Comparison of ENCODE assay signal across 8 cellular contexts in the genomic region with DNA sequence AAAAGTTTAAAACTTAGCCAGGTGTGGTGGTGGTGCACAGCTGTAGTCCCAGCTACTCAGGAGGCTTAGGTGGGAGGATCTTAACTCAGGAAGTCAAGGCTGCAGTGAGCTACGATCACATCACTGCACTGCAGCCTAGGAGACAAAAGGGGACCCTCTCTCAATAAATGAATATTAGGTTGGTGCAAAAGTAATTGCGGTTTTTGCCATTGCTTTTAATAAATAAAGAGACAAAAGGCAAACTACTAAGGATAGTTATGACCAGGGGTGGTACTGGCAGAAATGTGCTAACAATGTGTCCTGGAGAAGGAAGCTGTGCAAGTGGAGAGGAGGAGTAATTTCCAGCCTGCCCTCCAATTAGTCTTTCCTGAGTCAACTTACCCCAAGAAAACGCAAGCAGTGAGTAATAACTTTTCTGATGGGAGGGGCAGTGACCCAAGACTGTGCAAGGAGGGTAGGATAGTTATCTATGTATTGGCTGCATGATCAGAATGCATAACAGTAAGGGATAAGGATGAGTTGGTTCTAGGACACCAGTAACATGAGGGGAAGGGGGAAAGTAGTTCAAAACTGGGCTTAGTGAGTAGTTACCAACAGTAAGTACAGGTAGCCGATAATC. TPM values are rescaled to one million over a fixed set of nuclear protein-coding genes. Genes with fewer than 3 reads are reported as not detected.
A peak's percentile ranks its signal among the peaks of the same experiment; 100 is the strongest.
DNase-seq lines count a peak whose midpoint lies in the region; ATAC-seq, FAIRE-seq and TF ChIP-seq lines count a peak whose summit lies in the region.

No MANE protein-coding gene starts in this region.

- peak in 1 of 2 donors; percentile 42 for TF ChIP-seq POLR2A in adrenal gland (IDR thresholded peaks at IDR 0.05)

- H3K9me3 ChIP-seq in adrenal gland (replicated peaks in 1 of 3) (no peaks in the 10 kb centered on the region), kidney (ENCODE audit: control insufficient read depth in 1 of 2, low read length in 2 of 2) (no peaks in the 10 kb centered on the region)

- DNase-seq in stimulated activated naive CD4-positive, alpha-beta T cell treated with Interleukin-2 at 50 U/mL for 16 hours (lab: John Stamatoyannopoulos, UW) = peak; percentile 1
- no peak for DNase-seq in stimulated activated naive CD4-positive, alpha-beta T cell (lab: John Stamatoyannopoulos, UW)
- DNase-seq in adrenal gland (peak in 4 of 7 donors; percentile 21 to 55 (median 37)), kidney (no peak), D341Med (ENCODE audit: low spot score) (no peak), Ammon's horn (ENCODE audit: low spot score) (no peak), SW 1271 (lab: John Stamatoyannopoulos, UW) (no peak)

- peak overlapping the region in 3 of 5 donors; percentile 67 to 93 (median 87) for H3K27ac ChIP-seq in adrenal gland
- no peak overlapping the region for H3K27ac ChIP-seq in kidney (ENCODE audit: low read depth in 2 of 2, low read length in 2 of 2)

- intact Hi-C loops in adrenal gland (cut with DNase I) = no loop called here
- intact Hi-C loops in kidney (cut with DNase I) = no loop called here

- H3K36me3 ChIP-seq in adrenal gland (replicated peaks in 1 of 2) (no peaks in the 10 kb centered on the region), kidney (ENCODE audit: control insufficient read depth in 1 of 2, insufficient read depth in 2 of 2, low read length in 2 of 2) (no peaks in the 10 kb centered on the region)

- 52 to 57% (median 54%) methylated on average over 4 of the region's 4 CpGs for WGBS in adrenal gland, 4 donors

- H3K27me3 ChIP-seq in adrenal gland = no peaks in the 10 kb centered on the region

- no peak for FAIRE-seq in kidney (lab: Jason Lieb, UNC)

- ATAC-seq in GM21360 (IDR thresholded peaks at IDR 0.05; ENCODE audit: unreplicated experiment) = no peak

- H3K4me1 ChIP-seq in adrenal gland (replicated peaks in 1 of 2) (peaks cover 6 to 28% of the 10 kb centered on the region in 2 donors), kidney (ENCODE audit: control insufficient read depth in 1 of 2, insufficient read depth in 1 of 2, low read depth in 1 of 2, low read length in 2 of 2) (peaks cover 4 to 8% of the 10 kb centered on the region in 2 donors)

- no peak for TF ChIP-seq CTCF in adrenal gland (IDR thresholded peaks at IDR 0.05)
- no peak for TF ChIP-seq CTCF in kidney (IDR thresholded peaks at IDR 0.05; ENCODE audit: borderline replicate concordance, extremely low read depth, insufficient read depth)

- H3K9ac ChIP-seq in kidney (ENCODE audit: low read length in 2 of 2) = peak overlapping the region; percentile 20 to 72

- H3K4me3 ChIP-seq in adrenal gland = peak overlapping the region in 1 of 4 donors; percentile 77
- peak overlapping the region; percentile 78 to 88 for H3K4me3 ChIP-seq in kidney (ENCODE audit: low read length in 2 of 2)

RNA-seq across cellular contexts. Expression of a gene that starts 1.5 kb away (rescaled TPM):
- total RNA-seq in adrenal gland = 10 to 100 TPM; 39.4 to 92.6 (median 56.8) TPM
- polyA plus RNA-seq in adrenal gland = 10 to 100 TPM in 1 of 3 donors, 1 to 10 TPM in 2; 6.0 to 25.4 (median 9.7) TPM
- 31.3 TPM for total RNA-seq in kidney
- polyA plus RNA-seq in kidney (ENCODE audit: insufficient read depth, low read depth, low replicate concordance) = 5.9 TPM

Comparison
In these comparisons a context has a peak if more than half of its experiments do, and no peak if none do; other contexts are left out.
1. DNase-seq: peak in stimulated activated naive CD4-positive, alpha-beta T cell treated with Interleukin-2 at 50 U/mL for 16 hours (single experiment) and adrenal gland (4 of 7); none in stimulated activated naive CD4-positive, alpha-beta T cell (0 of 6), kidney (single experiment), D341Med (single experiment), Ammon's horn (single experiment) and SW 1271 (0 of 2).
2. H3K27ac ChIP-seq: peak in adrenal gland (3 of 5); none in kidney (0 of 2).